10 cellular contexts compared by ENCODE assay signal in the genomic region with DNA sequence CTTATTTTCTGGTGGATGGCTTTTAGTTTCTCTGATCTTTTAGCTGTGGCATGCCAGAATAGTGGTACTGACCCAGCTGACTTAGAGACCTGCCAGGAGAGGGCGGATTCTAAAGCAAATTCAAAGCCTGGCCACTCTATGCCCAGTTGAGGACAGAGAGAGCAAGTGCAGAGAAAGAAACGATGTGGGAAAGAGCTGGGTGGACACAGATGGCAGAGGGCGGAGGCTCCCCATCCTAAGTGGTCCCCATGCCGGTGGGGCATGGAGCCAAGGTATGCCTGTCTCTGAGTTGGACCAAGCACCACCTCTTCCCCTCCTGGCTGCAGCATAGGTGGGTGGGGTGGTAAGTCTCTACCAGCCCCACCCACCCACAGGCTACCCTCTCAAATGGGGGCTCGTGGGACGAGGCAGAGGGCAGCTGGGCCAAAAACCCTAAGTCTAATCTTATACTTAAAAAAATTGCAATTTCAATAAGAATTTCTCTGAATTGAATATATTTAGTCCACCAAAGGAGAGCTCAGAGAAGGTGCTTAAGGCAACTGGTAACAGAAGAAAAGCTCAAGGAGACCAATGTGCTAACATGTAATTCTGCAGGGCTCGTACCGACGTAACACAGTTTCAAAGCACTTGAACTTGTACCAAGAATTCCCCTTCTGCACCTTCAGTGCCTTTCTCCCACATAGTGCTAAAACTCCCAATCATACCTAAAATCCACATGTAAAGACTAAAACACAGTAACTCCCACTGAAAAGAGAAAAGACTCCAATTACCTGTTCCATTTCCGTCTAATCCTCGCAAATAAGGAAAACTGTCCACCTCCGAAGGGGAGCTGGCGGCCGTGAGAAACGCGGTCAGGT.
DNase-seq lines count a peak whose midpoint lies in the region; ATAC-seq, FAIRE-seq and TF ChIP-seq lines count a peak whose summit lies in the region.
"Had no signal": no experiment of that assay in that cellular context is flagged by ENCODE, and none has a peak within 500 bp of the region (broad histone marks: within the 10 kb centered on the region; RNA-seq: fewer than 3 reads in every experiment).

No MANE protein-coding gene starts in this region.

- TF ChIP-seq POLR2A in H54 (IDR thresholded peaks at IDR 0.05; ENCODE audit: low read depth, low read length): no peak

- H3K9me3 Mint-ChIP-seq in nephron progenitor cell: no peaks in the 10 kb centered on the region

- H3K4me3 ChIP-seq in GM08714 (ENCODE audit: low read length): peak overlapping the region; percentile 5; the same call in 1 of the 2 replicates
- no peak overlapping the region for H3K4me3 ChIP-seq in WERI-Rb-1 (ENCODE audit: low read depth, low read length)
- H3K4me3 ChIP-seq: tibial artery had no signal

- no peak for FAIRE-seq in H54 (lab: Jason Lieb, UNC)

- H3K27me3 ChIP-seq in WERI-Rb-1 (ENCODE audit: insufficient read depth, low read depth, severe bottlenecking): no peaks in the 10 kb centered on the region
- H3K27me3 ChIP-seq: tibial artery had no signal

- peak overlapping the region; percentile 31 for H3K27ac Mint-ChIP-seq in nephron progenitor cell

- peaks cover 52% of the 10 kb centered on the region for H3K36me3 Mint-ChIP-seq in nephron progenitor cell (ENCODE audit: low read depth)

- peaks cover 7% of the 10 kb centered on the region for H3K27me3 Mint-ChIP-seq in nephron progenitor cell (ENCODE audit: low read depth, poor library complexity)

- peaks cover 34% of the 10 kb centered on the region for H3K4me1 Mint-ChIP-seq in nephron progenitor cell

- DNase-seq in caudate nucleus (lab: John Stamatoyannopoulos, UW) (peak in 18 of 61 donors; percentile 13 to 63 (median 34)), nephron progenitor cell (no peak), WERI-Rb-1 (no peak), H54 (ENCODE audit: insufficient read length, low spot score) (no peak), DMS79 (lab: John Stamatoyannopoulos, UW) (no peak)
- DNase-seq: tibial artery had no signal

- H3K36me3 ChIP-seq in WERI-Rb-1: no peaks in the 10 kb centered on the region
- H3K36me3 ChIP-seq: tibial artery had no signal

- H3K4me3 Mint-ChIP-seq in nephron progenitor cell: no peak overlapping the region

- H3K27ac ChIP-seq in caudate nucleus (ENCODE audit: low read depth, low read length): peak overlapping the region; percentile 72
- no peak overlapping the region for H3K27ac ChIP-seq in WERI-Rb-1
- H3K27ac ChIP-seq: tibial artery, VCaP had no signal

- TF ChIP-seq CTCF in nephron progenitor cell (IDR thresholded peaks at IDR 0.05) (no peak), WERI-Rb-1 (IDR thresholded peaks at IDR 0.05; ENCODE audit: low read depth, low read length) (no peak)

- ATAC-seq in HG03097 (IDR thresholded peaks at IDR 0.05; ENCODE audit: low FRiP score, unreplicated experiment) (peak; percentile 42), HG03045 (IDR thresholded peaks at IDR 0.05; ENCODE audit: unreplicated experiment) (no peak)

- no peaks in the 10 kb centered on the region for H3K9me3 ChIP-seq in WERI-Rb-1 (ENCODE audit: severe bottlenecking)
- H3K9me3 ChIP-seq: tibial artery had no signal
